Comparison of ENCODE assay signal across 8 cellular contexts in the genomic region with DNA sequence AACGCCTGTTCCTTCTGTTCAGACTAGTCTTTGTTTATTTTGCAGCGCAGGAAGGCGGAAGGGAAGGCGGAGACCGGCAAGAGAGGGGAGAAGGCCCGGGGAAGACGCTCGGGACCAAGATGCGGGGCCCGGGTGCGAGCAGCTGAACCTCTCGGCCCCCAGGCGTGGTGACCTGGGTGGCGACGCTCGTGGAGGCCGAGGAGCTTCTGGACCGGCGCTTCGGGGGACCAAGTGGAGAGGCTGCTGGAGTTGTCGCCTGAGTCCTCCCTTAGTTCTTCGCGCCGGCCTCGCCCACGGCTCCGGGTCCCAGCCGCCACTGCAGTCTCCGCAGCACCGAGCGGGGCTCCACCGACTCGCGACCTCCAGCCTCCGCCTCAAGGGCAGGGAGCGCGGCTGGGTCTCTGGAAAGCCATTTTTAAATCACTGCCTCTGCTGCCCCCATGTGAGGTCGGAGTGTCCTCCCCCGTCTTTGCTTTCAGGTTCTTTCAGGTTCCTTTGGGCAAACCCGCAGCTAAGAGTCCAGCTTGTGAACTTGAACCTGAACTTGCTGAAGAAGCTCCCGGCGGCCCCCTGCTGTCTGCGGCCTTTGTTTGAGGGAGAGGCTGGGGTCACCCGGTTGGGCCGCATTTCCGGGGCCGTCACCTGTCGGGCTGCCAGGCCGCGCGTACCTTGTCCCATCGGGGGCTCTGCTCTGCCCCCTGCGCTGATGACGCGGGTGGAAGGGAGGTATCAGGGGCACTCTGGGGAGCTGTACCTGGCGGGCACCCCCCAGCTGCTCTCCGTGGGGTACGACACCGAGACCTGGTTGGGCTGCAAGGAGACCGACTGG.
DNase-seq lines count a peak whose midpoint lies in the region; ATAC-seq and TF ChIP-seq lines count a peak whose summit lies in the region.

No MANE protein-coding gene starts in this region.

- ATAC-seq in HG03521 (IDR thresholded peaks at IDR 0.05; ENCODE audit: unreplicated experiment) (peak; percentile 41), left ventricle myocardium superior (peak; percentile 60), HG03565 (IDR thresholded peaks at IDR 0.05; ENCODE audit: unreplicated experiment) (no peak)

- intact Hi-C loops in left ventricle myocardium superior (cut with micrococcal nuclease), result no loop called here

- peak; percentile 13 for DNase-seq in activated gamma-delta T cell treated with anti-CD3 and anti-CD28 coated beads, Interleukin-2, amount 50 U/mL, for 16 hours (ENCODE audit: low read depth)
- DNase-seq in left ventricle myocardium superior (peak; percentile 41), putamen (ENCODE audit: low spot score) (no peak), NCI-H774 (lab: John Stamatoyannopoulos, UW) (no peak)
- peak; percentile 14 for DNase-seq in stimulated activated CD4-positive, alpha-beta T cell treated with anti-CD3 and anti-CD28 coated beads, Interleukin-1b, Interleukin-23, amount 100 ng/mL, for 48 hours

- H3K4me3 ChIP-seq in GM12875 (ENCODE audit: low read depth, low read length), result peak overlapping the region; percentile 63

- 0 out of 2 replicates have a peak, but pooled peaks have one; percentile 4 for TF ChIP-seq CTCF in GM12875 (IDR thresholded peaks at IDR 0.05; ENCODE audit: borderline replicate concordance, insufficient read depth, low read depth, low read length)

Comparison
In these comparisons a context has a peak if more than half of its experiments do, and no peak if none do; other contexts are left out.
1. DNase-seq: peak in activated gamma-delta T cell treated with anti-CD3 and anti-CD28 coated beads, Interleukin-2, amount 50 U/mL, for 16 hours (single experiment), left ventricle myocardium superior (single experiment) and stimulated activated CD4-positive, alpha-beta T cell treated with anti-CD3 and anti-CD28 coated beads, Interleukin-1b, Interleukin-23, amount 100 ng/mL, for 48 hours (single experiment); none in putamen (single experiment) and NCI-H774 (single experiment).